27 cellular contexts compared by ENCODE assay signal in genomic region chr16:67294927-67295326, GRCh38. TPM values are rescaled to one million over a fixed set of nuclear protein-coding genes. Genes with fewer than 3 reads are reported as not detected.
DNase-seq lines count a peak whose midpoint lies in the region; ATAC-seq, FAIRE-seq and TF ChIP-seq lines count a peak whose summit lies in the region.
"Had no signal": no experiment of that assay in that cellular context is flagged by ENCODE, and none has a peak within 500 bp of the region (broad histone marks: within the 10 kb centered on the region; RNA-seq: fewer than 3 reads in every experiment).

No MANE protein-coding gene starts in this region.

- H3K36me3 ChIP-seq in HepG2 (replicated peaks in 1 of 2; ENCODE audit: control insufficient read depth in 1 of 2, insufficient read depth in 2 of 2, low read length in 2 of 2) (no peaks in the 10 kb centered on the region), HAP-1 (replicated peaks) (no peaks in the 10 kb centered on the region)
- H3K36me3 ChIP-seq: uterus had no signal

- H3K9ac ChIP-seq in HepG2 (ENCODE audit: insufficient read depth, low read depth, low read length) = no peak overlapping the region

- DNase-seq in AG04450 (ENCODE audit: low read depth, low spot score) = no peak
- peak; percentile 59 for DNase-seq in GM04504 (ENCODE audit: low read depth)
- peak; percentile 58 for DNase-seq in choroid plexus epithelial cell (ENCODE audit: low read depth)
- peak; percentile 45 for DNase-seq in left kidney (ENCODE audit: low read depth, low spot score)
- no peak for DNase-seq in HepG2 (ENCODE audit: low spot score)
- no peak for DNase-seq in medulla oblongata (ENCODE audit: extremely low spot score)
- no peak for DNase-seq in HAP-1 (ENCODE audit: low spot score in 2 of 2)
- no peak for DNase-seq in GM13977 (ENCODE audit: low spot score)
- DNase-seq: activated CD4-positive, alpha-beta T cell treated with anti-CD3 and anti-CD28 coated beads, Interleukin-2, amount 10 ng/mL, durations not matched to agents 7 days and 5 days; activated naive CD8-positive, alpha-beta T cell treated with anti-CD3 and anti-CD28 coated beads, Interleukin-2, amount 50 U/mL, for 24 hours; CD8-positive, alpha-beta T cell; central memory CD4-positive, alpha-beta T cell; effector CD8-positive, alpha-beta T cell; foreskin melanocyte; kidney glomerular epithelial cell; NCI-H1417; OCI-M1; psoas muscle; SIG-M5; substantia nigra; T-cell; uterus had no signal

- peak overlapping the region; percentile 21 for H3K27ac ChIP-seq in AG04450 (ENCODE audit: low read depth, low read length)
- H3K27ac ChIP-seq in HepG2 (ENCODE audit: extremely low read length, insufficient read depth, low read length) = no peak overlapping the region
- H3K27ac ChIP-seq: A549, psoas muscle had no signal

- no peak overlapping the region for H3K4me2 ChIP-seq in HepG2 (ENCODE audit: low read depth, low read length)
- H3K4me2 ChIP-seq: A549, smooth muscle cell had no signal

- WGBS in HepG2 (ENCODE audit: low lambda C conversion rate) = 41% methylated on average over 6 of the region's 6 CpGs

- no TSS peak for BruUV-seq in HepG2 (replicated peaks; lab: Mats Ljungman, UMichigan)

- CTCF ChIA-PET in AG04450 (lab: Charles Lee) (no interaction called here), HepG2 (lab: Yijun Ruan, JAX; ENCODE audit: low intra/inter-chr PET ratio, low total read pairs) (no interaction called here)

- H4K20me1 ChIP-seq in HepG2 (ENCODE audit: insufficient read depth, low read length) = no peaks in the 10 kb centered on the region

- no peak for FAIRE-seq in HepG2 (lab: Jason Lieb, UNC)
- FAIRE-seq: A549, GM18507, H54 had no signal

- no peak for TF ChIP-seq RAD21 in HepG2 (CRISPR knock-in tag; IDR thresholded peaks at IDR 0.05)

- peak; percentile 34; the same call in 1 of the 2 replicates for TF ChIP-seq CTCF in AG04450 (IDR thresholded peaks at IDR 0.05; ENCODE audit: low read depth, low read length)
- peak; percentile 41 for TF ChIP-seq CTCF in choroid plexus epithelial cell (conservative IDR thresholded peaks at IDR 0.05; ENCODE audit: low read depth, low read length)
- TF ChIP-seq CTCF in HepG2 (CRISPR knock-in tag; IDR thresholded peaks at IDR 0.05) = no peak
- TF ChIP-seq CTCF in GM13977 (IDR thresholded peaks at IDR 0.05; ENCODE audit: extremely low read depth, insufficient read depth, missing control alignments) = no peak

- no peak for TF ChIP-seq POLR2A in HepG2 (IDR thresholded peaks at IDR 0.05; ENCODE audit: insufficient read depth in 1 of 2, low read depth in 2 of 2, low read length in 2 of 2)

- H3K27me3 ChIP-seq in AG04450 (ENCODE audit: control insufficient read depth, insufficient read depth, low read length) = no peaks in the 10 kb centered on the region
- H3K27me3 ChIP-seq in HepG2 (ENCODE audit: control insufficient read depth in 1 of 2, insufficient read depth in 2 of 2, low read length in 2 of 2) = peaks cover 0 to 40% of the 10 kb centered on the region in 2 experiments; a peak in 4 of 5 replicates
- H3K27me3 ChIP-seq in HAP-1 (ENCODE audit: low read depth) = no peaks in the 10 kb centered on the region
- H3K27me3 ChIP-seq: uterus had no signal

- ATAC-seq in HepG2 = no peak; the same call in 2 of the 3 replicates
- ATAC-seq: A549; activated naive CD8-positive, alpha-beta T cell treated with anti-CD3 and anti-CD28 coated beads, Interleukin-2, amount 50 U/mL, for 24 hours; CD8-positive, alpha-beta T cell; psoas muscle; T-cell had no signal

- in situ Hi-C loops in HepG2 (cut with HindIII; ENCODE audit: extremely low pct_ligation_motif_present, low pct_unique_long_range_greater_than_20kb) = no loop called here
- in situ Hi-C loops in HAP-1 (cut with MboI; ENCODE audit: low sequenced_read_pairs) = no loop called here
- in situ Hi-C loops in GM13977 (cut with MboI; ENCODE audit: low pct_unique_long_range_greater_than_20kb, low sequenced_read_pairs, unreplicated experiment) = no loop called here

- H3K4me3 ChIP-seq in AG04450 (ENCODE audit: low read depth, low read length) (no peak overlapping the region), choroid plexus epithelial cell (ENCODE audit: low read depth, low read length) (no peak overlapping the region), HepG2 (replicated peaks in 1 of 3; ENCODE audit: insufficient read depth in 1 of 3, low read depth in 2 of 3, low read length in 3 of 3) (no peak overlapping the region), HAP-1 (no peak overlapping the region)
- H3K4me3 ChIP-seq: A549, psoas muscle, smooth muscle cell, uterus had no signal

- H3K9me3 ChIP-seq in AG04450 (ENCODE audit: control insufficient read depth, insufficient read depth, low read length) (no peaks in the 10 kb centered on the region), HepG2 (ENCODE audit: low read length) (no peaks in the 10 kb centered on the region), HAP-1 (no peaks in the 10 kb centered on the region)
- H3K9me3 ChIP-seq: A549, psoas muscle, uterus had no signal

- H3K79me2 ChIP-seq in HepG2 (ENCODE audit: insufficient read depth, low read length) = no peaks in the 10 kb centered on the region

- intact Hi-C loops in HepG2 (cut with micrococcal nuclease; ENCODE audit: unreplicated experiment) = no loop called here

- no peaks in the 10 kb centered on the region for H3K4me1 ChIP-seq in HepG2 (ENCODE audit: insufficient read depth, low read length)
- H3K4me1 ChIP-seq in HAP-1 = no peaks in the 10 kb centered on the region
- H3K4me1 ChIP-seq: psoas muscle, uterus had no signal

- TF ChIP-seq EP300 in HepG2 (IDR thresholded peaks at IDR 0.05; ENCODE audit: low read depth in 2 of 2, low read length in 2 of 2) = no peak
- no peak for TF ChIP-seq EP300 in HepG2 (CRISPR knock-in tag; IDR thresholded peaks at IDR 0.05; ENCODE audit: borderline replicate concordance)

- POLR2A ChIA-PET in AG04450 (lab: Yijun Ruan, JAX) = interaction anchor here (1.4 kb wide), 1 partner anchor 18 kb away, joined by 3 read pairs; no protein-coding TSS in a partner anchor
- POLR2A ChIA-PET in HepG2 (lab: Yijun Ruan, JAX) = no interaction called here

- no peak overlapping the region for H2AFZ ChIP-seq in HepG2 (ENCODE audit: low read length)

RNA-seq across cellular contexts. Expression of gene PLEKHG4, which starts 15.6 kb away (rescaled TPM):
- polyA plus RNA-seq in AG04450 (2011; rRNA removed) (17.2 and 23.3 TPM in 2 replicates), HepG2 (2011; rRNA removed) (7.1 and 13.6 TPM in 2 replicates)
- polyA minus RNA-seq in AG04450 (2011; rRNA and poly(A)+ RNA removed) = 14.1 and 22.3 TPM in 2 replicates
- total RNA-seq in HepG2 (2016; rRNA removed; fragmentation: Illumina TruSeq; extraction: Trizol) = 9.0 and 13.6 TPM in 2 replicates
- 1.0 and 1.9 TPM in 2 replicates for total RNA-seq in HepG2 (2016; cell fraction: cytosol; rRNA removed; fragmentation: Illumina TruSeq; extraction: Trizol; ENCODE audit: low read depth)
- 8.8 and 11.1 TPM in 2 replicates for total RNA-seq in HepG2 (2016; cell fraction: insoluble cytoplasmic fraction; rRNA removed; fragmentation: Illumina TruSeq; extraction: Trizol)
- total RNA-seq in HepG2 (2016; cell fraction: membrane; rRNA removed; fragmentation: Illumina TruSeq; extraction: Trizol) = 2.5 and 2.8 TPM in 2 replicates
- total RNA-seq in HepG2 (2016; cell fraction: nucleus; rRNA removed; fragmentation: Illumina TruSeq; extraction: Trizol) = 13.6 and 15.4 TPM in 2 replicates
- 3.8 and 5.1 TPM in 2 replicates for polyA plus RNA-seq in HepG2 (2011; cell fraction: cytosol; rRNA removed)
- 65.5 and 71.7 TPM in 2 replicates for polyA plus RNA-seq in HepG2 (2011; cell fraction: nucleus; rRNA removed)
- polyA plus RNA-seq in HepG2 (2012) = 4.8 and 7.4 TPM in 2 replicates
- 0.52 and 0.53 TPM in 2 replicates for polyA plus RNA-seq in HepG2 (2016; cell fraction: cytosol; fragmentation: Illumina TruSeq; extraction: Trizol; ENCODE audit: low read depth)
- polyA plus RNA-seq in HepG2 (2016; cell fraction: insoluble cytoplasmic fraction; fragmentation: Illumina TruSeq; extraction: Trizol; ENCODE audit: low read depth) = 5.8 and 6.5 TPM in 2 replicates
- polyA plus RNA-seq in HepG2 (2016; cell fraction: membrane; fragmentation: Illumina TruSeq; extraction: Trizol; ENCODE audit: low read depth) = 1.3 TPM in 2 replicates
- polyA plus RNA-seq in HepG2 (2016; cell fraction: nucleus; fragmentation: Illumina TruSeq; extraction: Trizol; ENCODE audit: insufficient read depth, low read depth) = 33.1 and 40.1 TPM in 2 replicates
- polyA minus RNA-seq in HepG2 (2011; rRNA and poly(A)+ RNA removed; ENCODE audit: low replicate concordance) = 17.3 and 27.5 TPM in 2 replicates
- 3.0 and 10.6 TPM in 2 replicates for polyA minus RNA-seq in HepG2 (2011; cell fraction: cytosol; rRNA and poly(A)+ RNA removed)
- 8.5 and 10.2 TPM in 2 replicates for polyA minus RNA-seq in HepG2 (2011; cell fraction: nucleus; rRNA and poly(A)+ RNA removed)

RNA-seq across cellular contexts. Expression of gene KCTD19, which starts 31.6 kb away (rescaled TPM):
- polyA plus RNA-seq in AG04450 (2011; rRNA removed) = 0.21 and 0.25 TPM in 2 replicates
- 0.26 and 0.37 TPM in 2 replicates for polyA minus RNA-seq in AG04450 (2011; rRNA and poly(A)+ RNA removed)
- not detected in 2 replicates for total RNA-seq in HepG2 (2016; rRNA removed; fragmentation: Illumina TruSeq; extraction: Trizol)
- 0.10 TPM in 1 of 2 replicates, not detected in the other for total RNA-seq in HepG2 (2016; cell fraction: cytosol; rRNA removed; fragmentation: Illumina TruSeq; extraction: Trizol; ENCODE audit: low read depth)
- total RNA-seq in HepG2 (2016; cell fraction: insoluble cytoplasmic fraction; rRNA removed; fragmentation: Illumina TruSeq; extraction: Trizol) = not detected in 2 replicates
- total RNA-seq in HepG2 (2016; cell fraction: membrane; rRNA removed; fragmentation: Illumina TruSeq; extraction: Trizol) = 0.21 TPM in 1 of 2 replicates, not detected in the other
- not detected in 2 replicates for total RNA-seq in HepG2 (2016; cell fraction: nucleus; rRNA removed; fragmentation: Illumina TruSeq; extraction: Trizol)
- polyA plus RNA-seq in HepG2 (2011; rRNA removed) = 0.16 TPM in 1 of 2 replicates, not detected in the other
- not detected in 2 replicates for polyA plus RNA-seq in HepG2 (2011; cell fraction: cytosol; rRNA removed)
- 0.13 and 0.21 TPM in 2 replicates for polyA plus RNA-seq in HepG2 (2011; cell fraction: nucleus; rRNA removed)
- 0.04 and 0.20 TPM in 2 replicates for polyA plus RNA-seq in HepG2 (2012)
- not detected in 2 replicates for polyA plus RNA-seq in HepG2 (2016; cell fraction: cytosol; fragmentation: Illumina TruSeq; extraction: Trizol; ENCODE audit: low read depth)
- polyA plus RNA-seq in HepG2 (2016; cell fraction: insoluble cytoplasmic fraction; fragmentation: Illumina TruSeq; extraction: Trizol; ENCODE audit: low read depth) = not detected in 2 replicates
- not detected in 2 replicates for polyA plus RNA-seq in HepG2 (2016; cell fraction: membrane; fragmentation: Illumina TruSeq; extraction: Trizol; ENCODE audit: low read depth)
- polyA plus RNA-seq in HepG2 (2016; cell fraction: nucleus; fragmentation: Illumina TruSeq; extraction: Trizol; ENCODE audit: insufficient read depth, low read depth) = not detected in 2 replicates
- polyA minus RNA-seq in HepG2 (2011; rRNA and poly(A)+ RNA removed; ENCODE audit: low replicate concordance) = 0.72 TPM in 1 of 2 replicates, not detected in the other
- polyA minus RNA-seq in HepG2 (2011; cell fraction: cytosol; rRNA and poly(A)+ RNA removed) = not detected in 2 replicates
- polyA minus RNA-seq in HepG2 (2011; cell fraction: nucleus; rRNA and poly(A)+ RNA removed) = 0.12 and 0.13 TPM in 2 replicates
- total RNA-seq: activated CD4-positive, alpha-beta T cell treated with anti-CD3 and anti-CD28 coated beads, Interleukin-2, amount 10 ng/mL, durations not matched to agents 7 days and 5 days; CD8-positive, alpha-beta T cell; mesenteric fat pad; psoas muscle; T-cell had no signal

RNA-seq across cellular contexts. Expression of gene LRRC36, which starts 31.7 kb away (rescaled TPM):
- 0.21 and 0.41 TPM in 2 replicates for polyA plus RNA-seq in AG04450 (2011; rRNA removed)
- not detected in 2 replicates for polyA minus RNA-seq in AG04450 (2011; rRNA and poly(A)+ RNA removed)
- 0.13 and 0.15 TPM in 2 replicates for total RNA-seq in HepG2 (2016; rRNA removed; fragmentation: Illumina TruSeq; extraction: Trizol)
- 0.71 and 0.79 TPM in 2 replicates for total RNA-seq in HepG2 (2016; cell fraction: cytosol; rRNA removed; fragmentation: Illumina TruSeq; extraction: Trizol; ENCODE audit: low read depth)
- 0.06 TPM in 1 of 2 replicates, not detected in the other for total RNA-seq in HepG2 (2016; cell fraction: insoluble cytoplasmic fraction; rRNA removed; fragmentation: Illumina TruSeq; extraction: Trizol)
- total RNA-seq in HepG2 (2016; cell fraction: membrane; rRNA removed; fragmentation: Illumina TruSeq; extraction: Trizol) = 0.15 and 0.21 TPM in 2 replicates
- total RNA-seq in HepG2 (2016; cell fraction: nucleus; rRNA removed; fragmentation: Illumina TruSeq; extraction: Trizol) = not detected in 2 replicates
- 0.12 and 0.16 TPM in 2 replicates for polyA plus RNA-seq in HepG2 (2011; rRNA removed)
- 0.08 and 0.10 TPM in 2 replicates for polyA plus RNA-seq in HepG2 (2011; cell fraction: cytosol; rRNA removed)
- 0.21 and 0.24 TPM in 2 replicates for polyA plus RNA-seq in HepG2 (2011; cell fraction: nucleus; rRNA removed)
- polyA plus RNA-seq in HepG2 (2012) = 0.19 and 0.27 TPM in 2 replicates
- 0.07 and 0.11 TPM in 2 replicates for polyA plus RNA-seq in HepG2 (2016; cell fraction: cytosol; fragmentation: Illumina TruSeq; extraction: Trizol; ENCODE audit: low read depth)
- polyA plus RNA-seq in HepG2 (2016; cell fraction: insoluble cytoplasmic fraction; fragmentation: Illumina TruSeq; extraction: Trizol; ENCODE audit: low read depth) = 0.14 TPM in 1 of 2 replicates, not detected in the other
- polyA plus RNA-seq in HepG2 (2016; cell fraction: membrane; fragmentation: Illumina TruSeq; extraction: Trizol; ENCODE audit: low read depth) = not detected in 2 replicates
- 0.59 TPM in 1 of 2 replicates, not detected in the other for polyA plus RNA-seq in HepG2 (2016; cell fraction: nucleus; fragmentation: Illumina TruSeq; extraction: Trizol; ENCODE audit: insufficient read depth, low read depth)
- polyA minus RNA-seq in HepG2 (2011; rRNA and poly(A)+ RNA removed; ENCODE audit: low replicate concordance) = not detected in 2 replicates
- polyA minus RNA-seq in HepG2 (2011; cell fraction: cytosol; rRNA and poly(A)+ RNA removed) = not detected in 2 replicates
- polyA minus RNA-seq in HepG2 (2011; cell fraction: nucleus; rRNA and poly(A)+ RNA removed) = not detected in 2 replicates
- total RNA-seq: activated CD4-positive, alpha-beta T cell treated with anti-CD3 and anti-CD28 coated beads, Interleukin-2, amount 10 ng/mL, durations not matched to agents 7 days and 5 days; CD8-positive, alpha-beta T cell; psoas muscle; smooth muscle cell; T-cell had no signal

RNA-seq across cellular contexts. Expression of gene SLC9A5, which starts 46.1 kb away (rescaled TPM):
- 2.4 and 3.1 TPM in 2 replicates for polyA plus RNA-seq in AG04450 (2011; rRNA removed)
- 2.8 and 3.4 TPM in 2 replicates for polyA minus RNA-seq in AG04450 (2011; rRNA and poly(A)+ RNA removed)
- total RNA-seq in HepG2 (2016; rRNA removed; fragmentation: Illumina TruSeq; extraction: Trizol) = 0.15 and 0.58 TPM in 2 replicates
- 0.26 and 0.71 TPM in 2 replicates for total RNA-seq in HepG2 (2016; cell fraction: cytosol; rRNA removed; fragmentation: Illumina TruSeq; extraction: Trizol; ENCODE audit: low read depth)
- total RNA-seq in HepG2 (2016; cell fraction: insoluble cytoplasmic fraction; rRNA removed; fragmentation: Illumina TruSeq; extraction: Trizol) = 0.13 and 0.69 TPM in 2 replicates
- 0.21 and 0.46 TPM in 2 replicates for total RNA-seq in HepG2 (2016; cell fraction: membrane; rRNA removed; fragmentation: Illumina TruSeq; extraction: Trizol)
- 0.81 and 1.1 TPM in 2 replicates for total RNA-seq in HepG2 (2016; cell fraction: nucleus; rRNA removed; fragmentation: Illumina TruSeq; extraction: Trizol)
- 1.4 and 1.5 TPM in 2 replicates for polyA plus RNA-seq in HepG2 (2011; rRNA removed)
- polyA plus RNA-seq in HepG2 (2011; cell fraction: cytosol; rRNA removed) = 0.54 and 0.66 TPM in 2 replicates
- 11.5 and 16.1 TPM in 2 replicates for polyA plus RNA-seq in HepG2 (2011; cell fraction: nucleus; rRNA removed)
- 0.86 and 0.88 TPM in 2 replicates for polyA plus RNA-seq in HepG2 (2012)
- polyA plus RNA-seq in HepG2 (2016; cell fraction: cytosol; fragmentation: Illumina TruSeq; extraction: Trizol; ENCODE audit: low read depth) = 0.06 and 0.33 TPM in 2 replicates
- polyA plus RNA-seq in HepG2 (2016; cell fraction: insoluble cytoplasmic fraction; fragmentation: Illumina TruSeq; extraction: Trizol; ENCODE audit: low read depth) = 0.11 and 0.30 TPM in 2 replicates
- 0.14 and 0.19 TPM in 2 replicates for polyA plus RNA-seq in HepG2 (2016; cell fraction: membrane; fragmentation: Illumina TruSeq; extraction: Trizol; ENCODE audit: low read depth)
- polyA plus RNA-seq in HepG2 (2016; cell fraction: nucleus; fragmentation: Illumina TruSeq; extraction: Trizol; ENCODE audit: insufficient read depth, low read depth) = 1.8 and 2.8 TPM in 2 replicates
- 0.80 and 1.8 TPM in 2 replicates for polyA minus RNA-seq in HepG2 (2011; rRNA and poly(A)+ RNA removed; ENCODE audit: low replicate concordance)
- polyA minus RNA-seq in HepG2 (2011; cell fraction: cytosol; rRNA and poly(A)+ RNA removed) = 0.20 TPM in 1 of 2 replicates, not detected in the other
- polyA minus RNA-seq in HepG2 (2011; cell fraction: nucleus; rRNA and poly(A)+ RNA removed) = 1.7 and 2.5 TPM in 2 replicates

RNA-seq across cellular contexts. Expression of gene FHOD1, which starts 47.6 kb away (rescaled TPM):
- 21.2 and 25.4 TPM in 2 replicates for polyA plus RNA-seq in AG04450 (2011; rRNA removed)
- 33.5 and 48.0 TPM in 2 replicates for polyA minus RNA-seq in AG04450 (2011; rRNA and poly(A)+ RNA removed)
- 10.9 and 20.8 TPM in 2 replicates for total RNA-seq in HepG2 (2016; rRNA removed; fragmentation: Illumina TruSeq; extraction: Trizol)
- 5.1 and 5.8 TPM in 2 replicates for total RNA-seq in HepG2 (2016; cell fraction: cytosol; rRNA removed; fragmentation: Illumina TruSeq; extraction: Trizol; ENCODE audit: low read depth)
- total RNA-seq in HepG2 (2016; cell fraction: insoluble cytoplasmic fraction; rRNA removed; fragmentation: Illumina TruSeq; extraction: Trizol) = 8.4 and 24.4 TPM in 2 replicates
- 8.8 and 9.7 TPM in 2 replicates for total RNA-seq in HepG2 (2016; cell fraction: membrane; rRNA removed; fragmentation: Illumina TruSeq; extraction: Trizol)
- 34.0 and 35.5 TPM in 2 replicates for total RNA-seq in HepG2 (2016; cell fraction: nucleus; rRNA removed; fragmentation: Illumina TruSeq; extraction: Trizol)
- polyA plus RNA-seq in HepG2 (2011; rRNA removed) = 15.0 and 20.0 TPM in 2 replicates
- 3.6 and 6.2 TPM in 2 replicates for polyA plus RNA-seq in HepG2 (2011; cell fraction: cytosol; rRNA removed)
- polyA plus RNA-seq in HepG2 (2011; cell fraction: nucleus; rRNA removed) = 111 and 166 TPM in 2 replicates
- polyA plus RNA-seq in HepG2 (2012) = 18.8 and 19.0 TPM in 2 replicates
- 3.2 and 3.7 TPM in 2 replicates for polyA plus RNA-seq in HepG2 (2016; cell fraction: cytosol; fragmentation: Illumina TruSeq; extraction: Trizol; ENCODE audit: low read depth)
- 8.1 and 13.0 TPM in 2 replicates for polyA plus RNA-seq in HepG2 (2016; cell fraction: insoluble cytoplasmic fraction; fragmentation: Illumina TruSeq; extraction: Trizol; ENCODE audit: low read depth)
- polyA plus RNA-seq in HepG2 (2016; cell fraction: membrane; fragmentation: Illumina TruSeq; extraction: Trizol; ENCODE audit: low read depth) = 6.7 and 6.9 TPM in 2 replicates
- 97.6 and 114 TPM in 2 replicates for polyA plus RNA-seq in HepG2 (2016; cell fraction: nucleus; fragmentation: Illumina TruSeq; extraction: Trizol; ENCODE audit: insufficient read depth, low read depth)
- 13.4 and 16.3 TPM in 2 replicates for polyA minus RNA-seq in HepG2 (2011; rRNA and poly(A)+ RNA removed; ENCODE audit: low replicate concordance)
- 7.6 and 12.0 TPM in 2 replicates for polyA minus RNA-seq in HepG2 (2011; cell fraction: cytosol; rRNA and poly(A)+ RNA removed)
- polyA minus RNA-seq in HepG2 (2011; cell fraction: nucleus; rRNA and poly(A)+ RNA removed) = 15.7 and 16.7 TPM in 2 replicates

Comparison
In these comparisons a context has a peak if more than half of its experiments do, and no peak if none do; other contexts are left out.
1. DNase-seq: peak in GM04504 (single experiment), choroid plexus epithelial cell (single experiment) and left kidney (single experiment); none in AG04450 (single experiment), HepG2 (single experiment), medulla oblongata (single experiment), HAP-1 (0 of 2) and GM13977 (single experiment).
2. CTCF ChIP-seq: peak in AG04450 (single experiment) and choroid plexus epithelial cell (single experiment); none in HepG2 (single experiment) and GM13977 (single experiment).